Comparison of ENCODE assay signal across 2 cellular contexts in genomic region chr5:18985397-18985796, GRCh38.
A peak's percentile ranks its signal among the peaks of the same experiment; 100 is the strongest.
TF ChIP-seq lines count a peak whose summit lies in the region.

No MANE protein-coding gene starts in this region.

TF ChIP-seq in GM23338, 12 proteins besides CTCF, POLR2A, EP300 and RAD21:
- no peak for TF ChIP-seq ZNF462 (CRISPR knock-in tag; IDR thresholded peaks at IDR 0.05)
- no peak for TF ChIP-seq ZNF331 (CRISPR knock-in tag; IDR thresholded peaks at IDR 0.05; ENCODE audit: low read depth)
- no peak for TF ChIP-seq ETS1 (IDR thresholded peaks at IDR 0.05)
- TF ChIP-seq EZH2 (IDR thresholded peaks at IDR 0.05; ENCODE audit: low read depth, unreplicated experiment) = no peak
- TF ChIP-seq CREB1 (CRISPR knock-in tag; IDR thresholded peaks at IDR 0.05; ENCODE audit: low read depth) = no peak
- TF ChIP-seq EZH2phosphoT487 (IDR thresholded peaks at IDR 0.05; ENCODE audit: unreplicated experiment) = no peak
- TF ChIP-seq STAT1 (IDR thresholded peaks at IDR 0.05; ENCODE audit: unreplicated experiment) = no peak
- no peak for TF ChIP-seq NANOG (IDR thresholded peaks at IDR 0.05; ENCODE audit: borderline replicate concordance)
- no peak for TF ChIP-seq ZNF114 (CRISPR knock-in tag; IDR thresholded peaks at IDR 0.05)
- TF ChIP-seq REST (IDR thresholded peaks at IDR 0.05; ENCODE audit: unreplicated experiment) = no peak
- TF ChIP-seq POLR2AphosphoS5 (IDR thresholded peaks at IDR 0.05; ENCODE audit: low read depth) = no peak
- no peak for TF ChIP-seq JUNB (IDR thresholded peaks at IDR 0.05; ENCODE audit: unreplicated experiment)

TF ChIP-seq in K562, 482 proteins besides CTCF, POLR2A, EP300 and RAD21 (continued from another document):
- TF ChIP-seq ZNF511 (CRISPR knock-in tag; IDR thresholded peaks at IDR 0.05) = no peak
- no peak for TF ChIP-seq EP400 (IDR thresholded peaks at IDR 0.05)
- TF ChIP-seq MEF2A (IDR thresholded peaks at IDR 0.05; ENCODE audit: control insufficient read depth, low read depth, low read length) = peak; percentile 45; the same call in 1 of the 2 replicates
TF ChIP-seq in K562: peak in this region for 2.
